21 cellular contexts compared by ENCODE assay signal in the genomic region with DNA sequence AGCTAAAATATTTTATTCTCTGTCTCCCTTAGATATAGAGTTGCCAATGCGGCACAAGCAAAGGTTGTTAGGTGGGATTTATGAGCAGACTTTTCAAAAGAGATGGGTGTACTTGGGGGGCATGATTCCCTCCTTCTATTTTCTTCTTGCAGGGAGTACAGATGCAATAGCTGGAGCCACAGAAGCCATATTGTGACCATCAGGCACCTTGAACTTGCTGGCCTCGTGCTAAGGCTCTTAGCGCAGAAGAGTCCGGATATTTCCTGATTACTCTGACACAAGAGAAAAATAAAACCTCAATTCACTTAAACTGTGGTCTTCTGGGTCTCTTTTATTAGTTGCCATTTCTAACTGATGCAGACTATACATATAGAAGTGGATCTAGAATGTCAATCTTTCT.
"Had no signal": no experiment of that assay in that cellular context is flagged by ENCODE, and none has a peak within 500 bp of the region (broad histone marks: within the 10 kb centered on the region; RNA-seq: fewer than 3 reads in every experiment).

No MANE protein-coding gene starts in this region.

- H3K27ac ChIP-seq: KMS-11 had no signal

- ATAC-seq: HepG2 had no signal

- H3K9ac ChIP-seq: KMS-11, SK-N-SH had no signal

- H3K4me2 ChIP-seq: KMS-11, SK-N-SH had no signal

- H3K9me3 ChIP-seq: SK-N-SH had no signal

- DNase-seq: IMR-90, Kasumi-1, MV-4-11, NCI-H1048, NCI-H1105 treated with DMSO at 0.1 percent for 48 hours, NCI-H1417 treated with DMSO at 0.1 percent for 48 hours, NCI-H146, NCI-H1694 treated with DMSO at 0.1 percent for 48 hours, NCI-H1930, NCI-H2081, NCI-H2107, NCI-H2227 treated with DMSO at 0.1 percent for 48 hours, NCI-H524, NCI-H526 treated with DMSO at 0.1 percent for 48 hours, NCI-H774, RPMI8226, SHP77, SK-N-SH, SW 1271 had no signal
